In genomic region chr16:1534021-1535020, GRCh38 we compare ENCODE assay signal across 8 cellular contexts. TPM values are rescaled to one million over a fixed set of nuclear protein-coding genes. Genes with fewer than 3 reads are reported as not detected.
DNase-seq lines count a peak whose midpoint lies in the region; ATAC-seq and TF ChIP-seq lines count a peak whose summit lies in the region.

No MANE protein-coding gene starts in this region.

- ATAC-seq in heart left ventricle (no peak), Right ventricle myocardium superior (ENCODE audit: poor library complexity) (no peak), HG03108 (IDR thresholded peaks at IDR 0.05; ENCODE audit: unreplicated experiment) (no peak)
- peak; percentile 16 for ATAC-seq in naive thymus-derived CD4-positive, alpha-beta T cell

- CTCF ChIA-PET in naive thymus-derived CD4-positive, alpha-beta T cell (lab: Charles Lee) = interaction anchor here (0.9 kb wide), 1 partner anchor 41 kb away, joined by 3 read pairs; the partner anchor contains the start of gene TELO2

- DNase-seq in heart left ventricle (peak in 1 of 5 donors; percentile 67), Right ventricle myocardium superior (no peak), vagina (ENCODE audit: extremely low spot score in 2 of 2) (no peak), epidermal melanocyte (ENCODE audit: insufficient read length, low spot score) (no peak), cerebellar cortex (ENCODE audit: low spot score) (no peak)
- DNase-seq in naive thymus-derived CD4-positive, alpha-beta T cell = peak in 1 of 9 donors; percentile 41

- TF ChIP-seq POLR2A in heart left ventricle (IDR thresholded peaks at IDR 0.05) (no peak), vagina (IDR thresholded peaks at IDR 0.05) (no peak)

- intact Hi-C loops in heart left ventricle (cut with DNase I) = loop anchor here in 4 of 10 donors (5.0 kb wide), 2 partner anchors 42 to 78 kb away; partner anchors contain the start of genes CRAMP1 (in 2 of the 4), IFT140 (in 2 of the 4) and TELO2 (in 2 of the 4)
- intact Hi-C loops in Right ventricle myocardium superior (cut with DNase I) = no loop called here
- intact Hi-C loops in naive thymus-derived CD4-positive, alpha-beta T cell (cut with micrococcal nuclease) = loop anchor here (1.0 to 10.0 kb wide), 7 partner anchors 8 to 238 kb away; partner anchors contain the start of genes CLCN7 (in 1 of the 2), CRAMP1 (in 1 of the 2), EME2 (in 1 of the 2) and IFT140 (in 1 of the 2)
- intact Hi-C loops in vagina (cut with DNase I) = loop anchor here (5.0 kb wide), 1 partner anchor 78 kb away; the partner anchor contains the start of genes CRAMP1 and IFT140

- peaks cover 39 to 60% (median 49%) of the 10 kb centered on the region in 7 donors for H3K4me1 Mint-ChIP-seq in naive thymus-derived CD4-positive, alpha-beta T cell

- H3K9me3 Mint-ChIP-seq in naive thymus-derived CD4-positive, alpha-beta T cell = no peaks in the 10 kb centered on the region

- TF ChIP-seq CTCF in heart left ventricle (IDR thresholded peaks at IDR 0.05) = peak in 1 of 12 donors; percentile 8
- TF ChIP-seq CTCF in vagina (IDR thresholded peaks at IDR 0.05) = no peak

- H3K9me3 ChIP-seq in heart left ventricle (no peaks in the 10 kb centered on the region), vagina (no peaks in the 10 kb centered on the region)
- no peaks in the 10 kb centered on the region for H3K9me3 ChIP-seq in naive thymus-derived CD4-positive, alpha-beta T cell (ENCODE audit: control insufficient read depth in 2 of 3, low read length in 3 of 3)

- H3K27ac Mint-ChIP-seq in naive thymus-derived CD4-positive, alpha-beta T cell = peak overlapping the region; percentile 76 to 97 (median 94)

- 34 to 70% (median 45%) methylated on average over 16 to 57 of the region's 57 CpGs for WGBS in heart left ventricle, 4 donors

- peaks cover 8 to 83% (median 67%) of the 10 kb centered on the region in 12 donors for H3K4me1 ChIP-seq in heart left ventricle
- H3K4me1 ChIP-seq in naive thymus-derived CD4-positive, alpha-beta T cell (ENCODE audit: control insufficient read depth in 2 of 2, insufficient read depth in 2 of 2, low read length in 2 of 2) = peaks cover 32 to 46% of the 10 kb centered on the region in 2 donors
- peaks cover 85% of the 10 kb centered on the region for H3K4me1 ChIP-seq in vagina

- H3K27ac ChIP-seq in heart left ventricle = peak overlapping the region; percentile 92 to 99 (median 96)
- H3K27ac ChIP-seq in cingulate gyrus (ENCODE audit: low read depth, low read length) = peak overlapping the region; percentile 60
- H3K27ac ChIP-seq in naive thymus-derived CD4-positive, alpha-beta T cell (ENCODE audit: low read depth, low read length) = peak overlapping the region; percentile 84
- H3K27ac ChIP-seq in vagina = peak overlapping the region; percentile 91

- peak overlapping the region; percentile 92 to 100 (median 98) for H3K4me3 Mint-ChIP-seq in naive thymus-derived CD4-positive, alpha-beta T cell

- H3K4me3 ChIP-seq in heart left ventricle (peak overlapping the region; percentile 66 to 93 (median 87)), vagina (peak overlapping the region; percentile 61 to 64)
- peak overlapping the region; percentile 85 for H3K4me3 ChIP-seq in naive thymus-derived CD4-positive, alpha-beta T cell (ENCODE audit: low read length)

- peaks cover 0 to 17% (median 0%) of the 10 kb centered on the region in 9 donors for H3K27me3 ChIP-seq in heart left ventricle
- no peaks in the 10 kb centered on the region for H3K27me3 ChIP-seq in naive thymus-derived CD4-positive, alpha-beta T cell (ENCODE audit: control insufficient read depth in 2 of 2, insufficient read depth in 2 of 2, low read length in 2 of 2)
- H3K27me3 ChIP-seq in vagina = no peaks in the 10 kb centered on the region

- peaks cover 0 to 40% (median 34%) of the 10 kb centered on the region in 9 donors for H3K36me3 ChIP-seq in heart left ventricle
- peaks cover 0 to 55% (median 15%) of the 10 kb centered on the region in 3 experiments for H3K36me3 ChIP-seq in naive thymus-derived CD4-positive, alpha-beta T cell (ENCODE audit: control insufficient read depth in 2 of 3, insufficient read depth in 3 of 3, low read length in 3 of 3)
- peaks cover 0 to 21% of the 10 kb centered on the region in 2 donors for H3K36me3 ChIP-seq in vagina

- POLR2A ChIA-PET in naive thymus-derived CD4-positive, alpha-beta T cell (lab: Charles Lee) = interaction anchor here (0.7 to 4.9 kb wide), 23 partner anchors 9 to 1054 kb away, joined by 3 to 38 read pairs (median 6); partner anchors contain the start of genes CRAMP1, IFT140, MAPK8IP3 and METTL26

- H3K27me3 Mint-ChIP-seq in naive thymus-derived CD4-positive, alpha-beta T cell = peaks cover 0 to 3% (median 0%) of the 10 kb centered on the region in 5 donors

- H3K36me3 Mint-ChIP-seq in naive thymus-derived CD4-positive, alpha-beta T cell = peaks cover 11 to 33% (median 25%) of the 10 kb centered on the region in 5 donors

RNA-seq across cellular contexts. Expression of gene TMEM204, which starts 0.9 kb away (rescaled TPM):
- 10 to 100 TPM; 14.0 to 64.2 (median 19.5) TPM for total RNA-seq in heart left ventricle
- polyA plus RNA-seq in heart left ventricle = 10 to 100 TPM; 29.0 to 37.4 TPM
- 28.9 TPM for total RNA-seq in Right ventricle myocardium superior
- 100 to 1,000 TPM in 2 of 5 experiments, 10 to 100 TPM in 3; 26.3 to 162 (median 47.5) TPM for total RNA-seq in naive thymus-derived CD4-positive, alpha-beta T cell
- polyA plus RNA-seq in naive thymus-derived CD4-positive, alpha-beta T cell = 100 to 1,000 TPM; 152 to 186 TPM
- total RNA-seq in vagina = 33.1 TPM

RNA-seq across cellular contexts. Expression of gene TELO2, which starts 41.2 kb away (rescaled TPM):
- total RNA-seq in heart left ventricle = 10 to 100 TPM; 11.8 to 29.6 (median 16.7) TPM
- 10 to 100 TPM; 22.7 to 27.0 TPM for polyA plus RNA-seq in heart left ventricle
- total RNA-seq in Right ventricle myocardium superior = 18.8 TPM
- total RNA-seq in naive thymus-derived CD4-positive, alpha-beta T cell = 10 to 100 TPM; 46.9 to 58.9 (median 50.3) TPM
- 10 to 100 TPM; 10.5 to 18.7 TPM for polyA plus RNA-seq in naive thymus-derived CD4-positive, alpha-beta T cell
- total RNA-seq in vagina = 23.8 TPM

RNA-seq across cellular contexts. Expression of gene PTX4, which starts 45.6 kb away (rescaled TPM):
- total RNA-seq in heart left ventricle (under 1 TPM in 2 of 9 donors, not detected in 7; 0.20 to 0.23 TPM), Right ventricle myocardium superior (0.16 TPM), vagina (not detected)
- under 1 TPM in 1 of 2 donors, not detected in 1; 0.04 TPM for polyA plus RNA-seq in heart left ventricle
- total RNA-seq in naive thymus-derived CD4-positive, alpha-beta T cell = under 1 TPM in 2 of 5 experiments, not detected in 3; 0.24 to 0.64 TPM
- polyA plus RNA-seq in naive thymus-derived CD4-positive, alpha-beta T cell = not detected

RNA-seq across cellular contexts. Expression of gene CLCN7, which starts 59.5 kb away (rescaled TPM):
- total RNA-seq in heart left ventricle = 10 to 100 TPM; 30.3 to 70.8 (median 33.6) TPM
- 10 to 100 TPM; 32.7 to 41.5 TPM for polyA plus RNA-seq in heart left ventricle
- 45.0 TPM for total RNA-seq in Right ventricle myocardium superior
- total RNA-seq in naive thymus-derived CD4-positive, alpha-beta T cell = 100 to 1,000 TPM in 4 of 5 experiments, 10 to 100 TPM in 1; 74.8 to 140 (median 115) TPM
- 10 to 100 TPM; 17.0 to 35.1 TPM for polyA plus RNA-seq in naive thymus-derived CD4-positive, alpha-beta T cell
- 49.8 TPM for total RNA-seq in vagina
